Comparison of ENCODE assay signal across 11 cellular contexts in the genomic region with DNA sequence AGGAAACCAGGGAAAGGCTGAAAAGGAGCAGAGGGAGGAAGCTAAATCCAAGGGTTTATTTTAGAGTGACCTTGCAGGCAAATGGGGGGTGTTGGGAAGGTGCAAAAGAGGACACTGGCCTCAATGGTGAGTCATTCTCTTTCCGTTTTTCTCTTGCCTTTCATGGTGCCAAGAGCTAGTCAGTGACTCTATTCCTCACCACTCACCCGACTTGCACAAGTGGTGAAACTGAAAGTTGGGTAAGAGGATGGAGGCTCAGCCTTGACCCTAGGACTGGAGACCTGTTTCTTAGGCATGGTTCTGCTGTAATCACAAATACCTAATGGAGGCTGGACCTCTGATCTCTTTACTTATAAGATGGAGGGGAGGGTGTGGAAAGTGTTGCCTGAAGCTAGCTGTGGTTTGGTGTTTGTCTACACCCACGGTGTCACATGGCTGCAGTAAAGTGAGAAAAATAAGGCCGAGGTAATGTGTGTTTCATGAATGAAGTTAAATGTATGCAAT.
DNase-seq lines count a peak whose midpoint lies in the region; ATAC-seq and TF ChIP-seq lines count a peak whose summit lies in the region.
"Had no signal": no experiment of that assay in that cellular context is flagged by ENCODE, and none has a peak within 500 bp of the region (broad histone marks: within the 10 kb centered on the region; RNA-seq: fewer than 3 reads in every experiment).

No MANE protein-coding gene starts in this region.

- H3K4me3 ChIP-seq in OCI-LY3 (ENCODE audit: low read length) (no peak overlapping the region), epithelial cell of esophagus (ENCODE audit: low read length) (no peak overlapping the region), WERI-Rb-1 (ENCODE audit: low read depth, low read length) (no peak overlapping the region)

- H3K4me1 ChIP-seq in OCI-LY3 (ENCODE audit: low read length), result no peaks in the 10 kb centered on the region

- TF ChIP-seq CTCF in OCI-LY3 (IDR thresholded peaks at IDR 0.05; ENCODE audit: low read depth, low read length) (no peak), epithelial cell of esophagus (IDR thresholded peaks at IDR 0.05; ENCODE audit: insufficient read depth, low read depth, low read length, missing control alignments) (no peak), WERI-Rb-1 (IDR thresholded peaks at IDR 0.05; ENCODE audit: low read depth, low read length) (no peak)

- H3K79me2 ChIP-seq in OCI-LY3 (ENCODE audit: low read length), result no peaks in the 10 kb centered on the region

- H3K27me3 ChIP-seq in OCI-LY3 (ENCODE audit: low read depth, low read length) (peaks cover 4% of the 10 kb centered on the region; the same call in 1 of the 2 replicates), WERI-Rb-1 (ENCODE audit: insufficient read depth, low read depth, severe bottlenecking) (no peaks in the 10 kb centered on the region)

- no peak overlapping the region for H3K9ac ChIP-seq in OCI-LY3 (ENCODE audit: low read length)

- peak; percentile 59 for ATAC-seq in stimulated activated naive CD8-positive, alpha-beta T cell treated with anti-CD3 and anti-CD28 coated beads, Interleukin-15, Interleukin-2, amounts not matched to agents 100 U/mL and 50 U/mL, for 24 hours
- ATAC-seq in HG02588 (IDR thresholded peaks at IDR 0.05; ENCODE audit: unreplicated experiment), result no peak

- H3K9me3 ChIP-seq in OCI-LY3 (ENCODE audit: insufficient read depth, low read length), result no peaks in the 10 kb centered on the region
- no peaks in the 10 kb centered on the region for H3K9me3 ChIP-seq in WERI-Rb-1 (ENCODE audit: severe bottlenecking)

- H3K27ac ChIP-seq in OCI-LY3 (ENCODE audit: low read length), result no peak overlapping the region
- no peak overlapping the region for H3K27ac ChIP-seq in WERI-Rb-1
- H3K27ac ChIP-seq: 22Rv1 had no signal

- peak; percentile 44 for DNase-seq in NK-92 treated with Interleukin-12 subunit alpha and Interleukin-12 subunit beta, amount 100 ng/mL, for 24 hours (lab: John Stamatoyannopoulos, UW)
- DNase-seq in NK-92 (lab: John Stamatoyannopoulos, UW; ENCODE audit: unreplicated experiment) (no peak), epithelial cell of esophagus (ENCODE audit: low read depth) (peak; percentile 76), WERI-Rb-1 (no peak), NCI-H187 treated with DMSO at 0.1 percent for 48 hours (lab: John Stamatoyannopoulos, UW) (no peak)
- no peak for DNase-seq in stimulated activated naive CD8-positive, alpha-beta T cell treated with anti-CD3 and anti-CD28 coated beads, Interleukin-15, Interleukin-2, amounts not matched to agents 100 U/mL and 50 U/mL, for 24 hours
- DNase-seq: anterior cingulate cortex, SW 1271 had no signal

- no peaks in the 10 kb centered on the region for H4K20me1 ChIP-seq in OCI-LY3 (ENCODE audit: insufficient read depth, low read length)

- no peak overlapping the region for H2AFZ ChIP-seq in OCI-LY3 (ENCODE audit: low read depth, low read length)

- peak overlapping the region; percentile 8; the same call in 1 of the 2 replicates for H3K4me2 ChIP-seq in OCI-LY3 (ENCODE audit: low read length)

- H3K36me3 ChIP-seq in OCI-LY3 (replicated peaks; ENCODE audit: low read depth, low read length) (no peaks in the 10 kb centered on the region), WERI-Rb-1 (no peaks in the 10 kb centered on the region)

Comparison
In these comparisons a context has a peak if more than half of its experiments do, and no peak if none do; other contexts are left out.
1. DNase-seq: peak in NK-92 treated with Interleukin-12 subunit alpha and Interleukin-12 subunit beta, amount 100 ng/mL, for 24 hours (single experiment) and epithelial cell of esophagus (single experiment); none in NK-92 (single experiment), stimulated activated naive CD8-positive, alpha-beta T cell treated with anti-CD3 and anti-CD28 coated beads, Interleukin-15, Interleukin-2, amounts not matched to agents 100 U/mL and 50 U/mL, for 24 hours (single experiment), WERI-Rb-1 (single experiment) and NCI-H187 treated with DMSO at 0.1 percent for 48 hours (single experiment).